ENCODE assay signal across 8 cellular contexts in the genomic region with DNA sequence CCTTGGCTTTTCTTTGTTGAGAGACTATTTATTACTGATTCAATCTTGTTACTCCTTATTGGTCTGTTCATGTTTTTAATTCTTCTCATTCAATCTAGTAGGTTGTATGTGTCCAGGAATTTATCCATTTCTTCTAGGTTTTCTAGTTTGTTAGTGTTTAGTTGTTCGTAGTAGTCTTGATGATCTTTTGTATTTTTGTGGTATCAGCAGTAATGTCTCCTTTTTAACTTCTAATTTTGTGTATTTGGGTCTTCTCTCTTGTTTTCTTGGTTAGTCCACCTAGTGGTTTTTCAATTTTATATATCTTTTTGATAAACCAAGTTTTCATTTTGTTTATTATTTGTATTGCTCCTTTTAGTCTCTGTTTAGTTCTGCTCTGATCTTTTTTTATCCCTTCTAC.
"Had no signal": no experiment of that assay in that cellular context is flagged by ENCODE, and none has a peak within 500 bp of the region (broad histone marks: within the 10 kb centered on the region; RNA-seq: fewer than 3 reads in every experiment).

No MANE protein-coding gene starts in this region.

- ATAC-seq: GM12878 had no signal

- DNase-seq: GDM1, GF-D8 had no signal

- H3K4me3 ChIP-seq: GM12878 had no signal

- FAIRE-seq: G401.6, GM12878, GM12891, GM12892, GM18507, GM19239 had no signal
